8 cellular contexts compared by ENCODE assay signal in genomic region chr4:142397364-142397991, GRCh38.
DNase-seq lines count a peak whose midpoint lies in the region; ATAC-seq, FAIRE-seq and TF ChIP-seq lines count a peak whose summit lies in the region.
"Not testable (repeated sequence)": the region's sequence is repeated elsewhere in the genome, so short reads cannot be mapped to it uniquely, and the experiment has no call there.

No MANE protein-coding gene starts in this region.

- not testable (repeated sequence) for ATAC-seq in T-cell (replicated peaks in 1 of 4); activated T-cell treated with anti-CD3 and anti-CD28 coated beads, Interleukin-2, amount 50 U/mL, for 4 hours; GM12878; stimulated activated effector memory CD8-positive, alpha-beta T cell treated with anti-CD3 and anti-CD28 coated beads, Interleukin-12 subunit alpha, Interleukin-12 subunit beta, amount 100 ng/mL, for 72 hours

- not testable (repeated sequence) for H3K9ac ChIP-seq in GM12878 (ENCODE audit: control insufficient read depth, insufficient read depth, low read length)

- CTCF ChIA-PET in T-cell (lab: Charles Lee) (interaction anchor here (0.7 to 1.2 kb wide), 3 partner anchors 19 to 43 kb away, joined by 3 to 4 read pairs (median 3); no protein-coding TSS in a partner anchor), GM12878 (lab: Yijun Ruan, JAX) (interaction anchor here (0.8 to 1.2 kb wide), 4 partner anchors 9 to 157 kb away, joined by 3 to 6 read pairs (median 4); no protein-coding TSS in a partner anchor)
- CTCF ChIA-PET in activated CD4-positive, alpha-beta T cell treated with anti-CD3 and anti-CD28 coated beads, Interleukin-2, amount 10 ng/mL, durations not matched to agents 7 days and 5 days (lab: Charles Lee) = interaction anchor here (1.0 to 2.0 kb wide), 2 partner anchors 9 to 19 kb away, joined by 5 read pairs; no protein-coding TSS in a partner anchor

- H3K4me1 Mint-ChIP-seq in T-cell = peaks cover 81 to 89% (median 85%) of the 10 kb centered on the region in 3 donors
- peaks cover 78% of the 10 kb centered on the region for H3K4me1 Mint-ChIP-seq in activated CD4-positive, alpha-beta T cell treated with anti-CD3 and anti-CD28 coated beads, Interleukin-2, amount 10 ng/mL, durations not matched to agents 7 days and 5 days
- peaks cover 66% of the 10 kb centered on the region for H3K4me1 Mint-ChIP-seq in activated T-cell treated with anti-CD3 and anti-CD28 coated beads, Interleukin-2, amount 50 U/mL, for 4 hours (ENCODE audit: low read depth)
- peaks cover 88% of the 10 kb centered on the region for H3K4me1 Mint-ChIP-seq in activated naive CD4-positive, alpha-beta T cell treated with anti-CD3 and anti-CD28 coated beads, Interleukin-2, amount 50 U/mL, for 24 hours
- H3K4me1 Mint-ChIP-seq in stimulated activated effector memory CD8-positive, alpha-beta T cell treated with anti-CD3 and anti-CD28 coated beads, Interleukin-12 subunit alpha, Interleukin-12 subunit beta, amount 100 ng/mL, for 72 hours = peaks cover 60% of the 10 kb centered on the region

- not testable (repeated sequence) for H3K9me3 ChIP-seq in GM12878 (replicated peaks; ENCODE audit: control insufficient read depth, insufficient read depth, low read length)

- intact Hi-C loops in GM12878 (cut with micrococcal nuclease; ENCODE audit: unreplicated experiment) = not testable (repeated sequence)

- not testable (repeated sequence) for H3K4me2 ChIP-seq in GM12878 (ENCODE audit: control insufficient read depth, insufficient read depth)

- not testable (repeated sequence) for H3K36me3 ChIP-seq in GM12878 (ENCODE audit: control insufficient read depth in 2 of 2, insufficient read depth in 2 of 2, low read length in 1 of 2)

- not testable (repeated sequence) for H2AFZ ChIP-seq in GM12878 (ENCODE audit: control insufficient read depth, low read depth, low read length)

- TF ChIP-seq POLR2A in GM12878 (IDR thresholded peaks at IDR 0.05; ENCODE audit: low read depth, low read length) = not testable (repeated sequence)

- not testable (repeated sequence) for H3K27ac ChIP-seq in GM12878 (ENCODE audit: control insufficient read depth, insufficient read depth)

- not testable (repeated sequence) for FAIRE-seq in GM12878 (lab: Jason Lieb, UNC)

- H3K27ac Mint-ChIP-seq in T-cell = peak overlapping the region; percentile 87 to 89
- H3K27ac Mint-ChIP-seq in activated CD4-positive, alpha-beta T cell treated with anti-CD3 and anti-CD28 coated beads, Interleukin-2, amount 10 ng/mL, durations not matched to agents 7 days and 5 days = not testable (repeated sequence)
- H3K27ac Mint-ChIP-seq in activated naive CD4-positive, alpha-beta T cell treated with anti-CD3 and anti-CD28 coated beads, Interleukin-2, amount 50 U/mL, for 24 hours = peak overlapping the region; percentile 90
- peak overlapping the region; percentile 95 for H3K27ac Mint-ChIP-seq in stimulated activated effector memory CD8-positive, alpha-beta T cell treated with anti-CD3 and anti-CD28 coated beads, Interleukin-12 subunit alpha, Interleukin-12 subunit beta, amount 100 ng/mL, for 72 hours

- not testable (repeated sequence) for TF ChIP-seq EP300 in GM12878 (IDR thresholded peaks at IDR 0.05; ENCODE audit: borderline replicate concordance in 1 of 2, control insufficient read depth in 1 of 2, low read depth in 2 of 2, low read length in 2 of 2)

- not testable (repeated sequence) for H3K9me3 Mint-ChIP-seq in T-cell; activated T-cell treated with anti-CD3 and anti-CD28 coated beads, Interleukin-2, amount 50 U/mL, for 4 hours; activated naive CD4-positive, alpha-beta T cell treated with anti-CD3 and anti-CD28 coated beads, Interleukin-2, amount 50 U/mL, for 24 hours; stimulated activated effector memory CD8-positive, alpha-beta T cell treated with anti-CD3 and anti-CD28 coated beads, Interleukin-12 subunit alpha, Interleukin-12 subunit beta, amount 100 ng/mL, for 72 hours
- peaks cover 19% of the 10 kb centered on the region for H3K9me3 Mint-ChIP-seq in activated CD4-positive, alpha-beta T cell treated with anti-CD3 and anti-CD28 coated beads, Interleukin-2, amount 10 ng/mL, durations not matched to agents 7 days and 5 days

- in situ Hi-C loops in Caki2 (cut with HindIII; ENCODE audit: low pct_unique_long_range_greater_than_20kb, low sequenced_read_pairs); GM12878 (cut with MboI): not testable (repeated sequence)

- BruUV-seq in GM12878 (replicated peaks; lab: Mats Ljungman, UMichigan) = not testable (repeated sequence)

- not testable (repeated sequence) for H3K4me1 ChIP-seq in GM12878 (ENCODE audit: control insufficient read depth, insufficient read depth, low read length)

- peaks cover 48% of the 10 kb centered on the region for H3K36me3 Mint-ChIP-seq in T-cell
- H3K36me3 Mint-ChIP-seq in activated CD4-positive, alpha-beta T cell treated with anti-CD3 and anti-CD28 coated beads, Interleukin-2, amount 10 ng/mL, durations not matched to agents 7 days and 5 days (ENCODE audit: low read depth) = peaks cover 90% of the 10 kb centered on the region
- peaks cover 60% of the 10 kb centered on the region for H3K36me3 Mint-ChIP-seq in activated T-cell treated with anti-CD3 and anti-CD28 coated beads, Interleukin-2, amount 50 U/mL, for 4 hours (ENCODE audit: insufficient read depth)
- H3K36me3 Mint-ChIP-seq in activated naive CD4-positive, alpha-beta T cell treated with anti-CD3 and anti-CD28 coated beads, Interleukin-2, amount 50 U/mL, for 24 hours = peaks cover 43% of the 10 kb centered on the region
- H3K36me3 Mint-ChIP-seq in stimulated activated effector memory CD8-positive, alpha-beta T cell treated with anti-CD3 and anti-CD28 coated beads, Interleukin-12 subunit alpha, Interleukin-12 subunit beta, amount 100 ng/mL, for 72 hours = peaks cover 74% of the 10 kb centered on the region

- TF ChIP-seq RAD21 in GM12878 (IDR thresholded peaks at IDR 0.05; ENCODE audit: insufficient read depth, low read depth, low read length) = not testable (repeated sequence)

- not testable (repeated sequence) for H3K27me3 Mint-ChIP-seq in T-cell; activated CD4-positive, alpha-beta T cell treated with anti-CD3 and anti-CD28 coated beads, Interleukin-2, amount 10 ng/mL, durations not matched to agents 7 days and 5 days; activated T-cell treated with anti-CD3 and anti-CD28 coated beads, Interleukin-2, amount 50 U/mL, for 4 hours (ENCODE audit: low read depth); activated naive CD4-positive, alpha-beta T cell treated with anti-CD3 and anti-CD28 coated beads, Interleukin-2, amount 50 U/mL, for 24 hours

- H3K4me3 ChIP-seq in GM12878 = not testable (repeated sequence)

- WGBS in GM12878 (ENCODE audit: insufficient coverage, insufficient replicate concordance, low lambda C conversion rate, missing lambda C conversion rate) = 72% methylated on average over 16 of the region's 16 CpGs

- not testable (repeated sequence) for H4K20me1 ChIP-seq in GM12878 (ENCODE audit: control insufficient read depth, insufficient read depth)

- not testable (repeated sequence) for H3K79me2 ChIP-seq in GM12878 (ENCODE audit: control insufficient read depth, insufficient read depth, low read length)

- H3K4me3 Mint-ChIP-seq in T-cell = peak overlapping the region; percentile 50 to 66 (median 53)
- peak overlapping the region; percentile 5 for H3K4me3 Mint-ChIP-seq in activated CD4-positive, alpha-beta T cell treated with anti-CD3 and anti-CD28 coated beads, Interleukin-2, amount 10 ng/mL, durations not matched to agents 7 days and 5 days
- H3K4me3 Mint-ChIP-seq in activated T-cell treated with anti-CD3 and anti-CD28 coated beads, Interleukin-2, amount 50 U/mL, for 4 hours = peak overlapping the region; percentile 77
- H3K4me3 Mint-ChIP-seq in activated naive CD4-positive, alpha-beta T cell treated with anti-CD3 and anti-CD28 coated beads, Interleukin-2, amount 50 U/mL, for 24 hours = peak overlapping the region; percentile 44
- H3K4me3 Mint-ChIP-seq in stimulated activated effector memory CD8-positive, alpha-beta T cell treated with anti-CD3 and anti-CD28 coated beads, Interleukin-12 subunit alpha, Interleukin-12 subunit beta, amount 100 ng/mL, for 72 hours = peak overlapping the region; percentile 79

- POLR2A ChIA-PET in T-cell (lab: Charles Lee) (interaction anchor here in 1 of 2 donors (0.5 kb wide), 1 partner anchor 22 kb away, joined by 5 read pairs; no protein-coding TSS in a partner anchor), GM12878 (lab: Charles Lee) (interaction anchor here (1.0 to 1.2 kb wide), 2 partner anchors 9 to 22 kb away, joined by 3 to 4 read pairs; no protein-coding TSS in a partner anchor)
- POLR2A ChIA-PET in activated CD4-positive, alpha-beta T cell treated with anti-CD3 and anti-CD28 coated beads, Interleukin-2, amount 10 ng/mL, durations not matched to agents 7 days and 5 days (lab: Charles Lee) = not testable (repeated sequence)

- H3K27me3 ChIP-seq in GM12878 (replicated peaks in 1 of 2; ENCODE audit: control insufficient read depth in 2 of 2, insufficient read depth in 2 of 2, low read length in 1 of 2) = not testable (repeated sequence)

- peak; percentile 81 for DNase-seq in Caki2 (ENCODE audit: low read depth)
- not testable (repeated sequence) for DNase-seq in T-cell; activated CD4-positive, alpha-beta T cell treated with anti-CD3 and anti-CD28 coated beads, Interleukin-2, amount 10 ng/mL, durations not matched to agents 7 days and 5 days; activated T-cell treated with anti-CD3 and anti-CD28 coated beads, Interleukin-2, amount 50 U/mL, for 4 hours; GM12878 (ENCODE audit: low read depth, low spot score); stimulated activated effector memory CD8-positive, alpha-beta T cell treated with anti-CD3 and anti-CD28 coated beads, Interleukin-12 subunit alpha, Interleukin-12 subunit beta, amount 100 ng/mL, for 72 hours (ENCODE audit: low spot score in 2 of 2)
- DNase-seq in glomerular visceral epithelial cell (ENCODE audit: extremely low spot score) = peak; percentile 62

- SMC1A ChIA-PET in GM12878 (lab: Charles Lee; ENCODE audit: uncharacterized antibody, unreplicated experiment) = interaction anchor here (0.8 to 2.1 kb wide), 8 partner anchors 9 to 142 kb away, joined by 3 to 9 read pairs (median 4); no protein-coding TSS in a partner anchor

- RAD21 ChIA-PET in GM12878 (lab: Charles Lee; ENCODE audit: unreplicated experiment) = interaction anchor here (2.5 to 2.7 kb wide), 2 partner anchors 9 to 12 kb away, joined by 7 to 8 read pairs; no protein-coding TSS in a partner anchor

- not testable (repeated sequence) for TF ChIP-seq CTCF in GM12878 (IDR thresholded peaks at IDR 0.05 in 2 of 3, conservative IDR thresholded peaks at IDR 0.05 in 1 of 3; ENCODE audit: control insufficient read depth in 2 of 3, extremely low read depth in 1 of 3, insufficient read depth in 1 of 3, low read depth in 3 of 3, low read length in 3 of 3)

Comparison
In these comparisons a context has a peak if more than half of its experiments do, and no peak if none do; other contexts are left out.
1. H3K4me3 Mint-ChIP-seq: peak in every context shown above with its lines; median percentile 79 in stimulated activated effector memory CD8-positive, alpha-beta T cell treated with anti-CD3 and anti-CD28 coated beads, Interleukin-12 subunit alpha, Interleukin-12 subunit beta, amount 100 ng/mL, for 72 hours; 77 in activated T-cell treated with anti-CD3 and anti-CD28 coated beads, Interleukin-2, amount 50 U/mL, for 4 hours; 53 in T-cell; 44 in activated naive CD4-positive, alpha-beta T cell treated with anti-CD3 and anti-CD28 coated beads, Interleukin-2, amount 50 U/mL, for 24 hours; 5 in activated CD4-positive, alpha-beta T cell treated with anti-CD3 and anti-CD28 coated beads, Interleukin-2, amount 10 ng/mL, durations not matched to agents 7 days and 5 days.